Comparison of ENCODE assay signal across 1 cellular context in the genomic region with DNA sequence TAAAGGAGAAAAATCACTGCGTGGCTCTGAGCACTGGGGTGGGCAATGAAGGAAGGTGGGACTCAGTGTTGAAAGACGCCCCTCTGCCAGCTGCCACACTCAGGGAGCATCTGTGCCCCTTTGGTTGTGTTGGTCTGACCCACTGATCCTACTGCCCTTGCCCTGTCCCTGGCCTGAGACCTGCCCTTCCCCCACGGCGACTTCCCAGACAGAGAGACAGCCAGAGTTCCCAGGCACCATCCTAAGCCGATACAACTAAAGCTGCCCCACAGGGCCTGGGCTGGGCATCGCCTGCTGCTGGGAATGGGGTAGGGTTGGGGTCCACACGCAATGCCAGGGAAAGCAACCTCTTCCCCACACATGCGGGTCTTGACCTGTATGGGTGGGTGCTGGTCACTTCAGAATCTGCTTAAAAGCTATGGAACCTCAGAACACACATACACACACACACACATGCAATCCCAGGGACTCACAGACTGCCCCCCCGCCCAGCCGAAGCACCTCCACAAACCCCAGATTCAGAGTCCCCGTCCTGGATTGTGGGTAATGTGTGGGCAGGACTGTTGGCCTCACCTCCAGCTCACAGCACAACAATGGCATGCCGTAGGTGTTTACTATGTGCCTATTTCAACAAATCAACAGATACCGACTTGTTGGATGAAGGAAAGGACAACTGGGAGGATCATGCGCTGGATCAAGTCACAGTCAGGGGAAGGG.
A peak's percentile ranks its signal among the peaks of the same experiment; 100 is the strongest.
TF ChIP-seq lines count a peak whose summit lies in the region.

No MANE protein-coding gene starts in this region.

TF ChIP-seq in HepG2, 621 proteins besides CTCF, POLR2A, EP300 and RAD21 (continued from another document and continues in another):
- TF ChIP-seq, protein P1, sequence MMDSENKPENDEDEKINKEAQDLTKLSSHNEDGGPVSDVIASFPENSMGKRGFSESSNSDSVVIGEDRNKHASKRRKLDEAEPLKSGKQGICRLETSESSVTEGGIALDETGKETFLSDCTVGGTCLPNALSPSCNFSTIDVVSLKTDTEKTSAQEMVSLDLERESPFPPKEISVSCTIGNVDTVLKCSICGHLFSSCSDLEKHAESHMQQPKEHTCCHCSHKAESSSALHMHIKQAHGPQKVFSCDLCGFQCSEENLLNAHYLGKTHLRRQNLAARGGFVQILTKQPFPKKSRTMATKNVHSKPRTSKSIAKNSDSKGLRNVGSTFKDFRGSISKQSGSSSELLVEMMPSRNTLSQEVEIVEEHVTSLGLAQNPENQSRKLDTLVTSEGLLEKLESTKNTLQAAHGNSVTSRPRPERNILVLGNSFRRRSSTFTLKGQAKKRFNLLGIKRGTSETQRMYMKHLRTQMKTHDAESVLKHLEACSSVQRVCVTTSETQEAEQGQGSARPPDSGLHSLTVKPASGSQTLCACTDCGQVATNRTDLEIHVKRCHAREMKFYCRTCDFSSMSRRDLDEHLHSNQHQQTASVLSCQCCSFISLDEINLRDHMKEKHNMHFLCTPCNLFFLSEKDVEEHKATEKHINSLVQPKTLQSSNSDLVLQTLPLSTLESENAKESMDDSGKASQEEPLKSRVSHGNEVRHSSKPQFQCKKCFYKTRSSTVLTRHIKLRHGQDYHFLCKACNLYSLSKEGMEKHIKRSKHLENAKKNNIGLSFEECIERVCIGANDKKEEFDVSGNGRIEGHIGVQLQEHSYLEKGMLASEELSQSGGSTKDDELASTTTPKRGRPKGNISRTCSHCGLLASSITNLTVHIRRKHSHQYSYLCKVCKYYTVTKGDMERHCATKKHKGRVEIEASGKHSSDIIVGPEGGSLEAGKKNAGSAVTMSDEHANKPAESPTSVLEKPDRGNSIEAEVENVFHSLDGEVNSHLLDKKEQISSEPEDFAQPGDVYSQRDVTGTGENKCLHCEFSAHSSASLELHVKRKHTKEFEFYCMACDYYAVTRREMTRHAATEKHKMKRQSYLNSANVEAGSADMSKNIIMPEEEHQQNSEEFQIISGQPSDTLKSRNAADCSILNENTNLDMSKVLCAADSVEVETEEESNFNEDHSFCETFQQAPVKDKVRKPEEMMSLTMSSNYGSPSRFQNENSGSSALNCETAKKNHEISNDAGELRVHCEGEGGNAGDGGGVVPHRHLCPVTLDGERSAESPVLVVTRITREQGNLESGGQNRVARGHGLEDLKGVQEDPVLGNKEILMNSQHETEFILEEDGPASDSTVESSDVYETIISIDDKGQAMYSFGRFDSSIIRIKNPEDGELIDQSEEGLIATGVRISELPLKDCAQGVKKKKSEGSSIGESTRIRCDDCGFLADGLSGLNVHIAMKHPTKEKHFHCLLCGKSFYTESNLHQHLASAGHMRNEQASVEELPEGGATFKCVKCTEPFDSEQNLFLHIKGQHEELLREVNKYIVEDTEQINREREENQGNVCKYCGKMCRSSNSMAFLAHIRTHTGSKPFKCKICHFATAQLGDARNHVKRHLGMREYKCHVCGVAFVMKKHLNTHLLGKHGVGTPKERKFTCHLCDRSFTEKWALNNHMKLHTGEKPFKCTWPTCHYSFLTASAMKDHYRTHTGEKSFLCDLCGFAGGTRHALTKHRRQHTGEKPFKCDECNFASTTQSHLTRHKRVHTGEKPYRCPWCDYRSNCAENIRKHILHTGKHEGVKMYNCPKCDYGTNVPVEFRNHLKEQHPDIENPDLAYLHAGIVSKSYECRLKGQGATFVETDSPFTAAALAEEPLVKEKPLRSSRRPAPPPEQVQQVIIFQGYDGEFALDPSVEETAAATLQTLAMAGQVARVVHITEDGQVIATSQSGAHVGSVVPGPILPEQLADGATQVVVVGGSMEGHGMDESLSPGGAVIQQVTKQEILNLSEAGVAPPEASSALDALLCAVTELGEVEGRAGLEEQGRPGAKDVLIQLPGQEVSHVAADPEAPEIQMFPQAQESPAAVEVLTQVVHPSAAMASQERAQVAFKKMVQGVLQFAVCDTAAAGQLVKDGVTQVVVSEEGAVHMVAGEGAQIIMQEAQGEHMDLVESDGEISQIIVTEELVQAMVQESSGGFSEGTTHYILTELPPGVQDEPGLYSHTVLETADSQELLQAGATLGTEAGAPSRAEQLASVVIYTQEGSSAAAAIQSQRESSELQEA (CRISPR knock-in tag; IDR thresholded peaks at IDR 0.05; ENCODE audit: not compliant biosample characterization): peak; percentile 8
- TF ChIP-seq NR2F1 (CRISPR knock-in tag; IDR thresholded peaks at IDR 0.05) (no peak), SOX5 (CRISPR knock-in tag; IDR thresholded peaks at IDR 0.05; ENCODE audit: borderline replicate concordance) (peak; percentile 48; the same call in 1 of the 2 replicates), ZMAT5 (CRISPR knock-in tag; IDR thresholded peaks at IDR 0.05; ENCODE audit: borderline replicate concordance, low read depth) (no peak), ZBTB7B (CRISPR knock-in tag; IDR thresholded peaks at IDR 0.05) (no peak), SOX13 (IDR thresholded peaks at IDR 0.05) (no peak), SOX13 (CRISPR knock-in tag; conservative IDR thresholded peaks at IDR 0.05 in 1 of 2, IDR thresholded peaks at IDR 0.05 in 1 of 2) (0 out of 4 replicates have a peak, but pooled peaks of 1 of the 2 experiments have one; percentile 26), ZKSCAN8 (CRISPR knock-in tag; IDR thresholded peaks at IDR 0.05; ENCODE audit: borderline replicate concordance) (peak; percentile 97), HMGA1 (CRISPR knock-in tag; conservative IDR thresholded peaks at IDR 0.05) (no peak), ZNF616 (CRISPR knock-in tag; IDR thresholded peaks at IDR 0.05; ENCODE audit: low read depth) (no peak), FOXP1 (IDR thresholded peaks at IDR 0.05) (peak; percentile 75; the same call in 1 of the 2 replicates), FOXP1 (CRISPR knock-in tag; IDR thresholded peaks at IDR 0.05) (peak; percentile 71), MAFK (conservative IDR thresholded peaks at IDR 0.05 in 1 of 2, IDR thresholded peaks at IDR 0.05 in 1 of 2; ENCODE audit: low read length in 2 of 2) (no peak), AHR (CRISPR knock-in tag; IDR thresholded peaks at IDR 0.05) (no peak), SNAPC4 (CRISPR knock-in tag; IDR thresholded peaks at IDR 0.05) (no peak), ZNF569 (CRISPR knock-in tag; IDR thresholded peaks at IDR 0.05; ENCODE audit: borderline replicate concordance) (no peak), MAZ (IDR thresholded peaks at IDR 0.05; ENCODE audit: borderline replicate concordance, low read depth, low read length) (no peak), MAZ (CRISPR knock-in tag; IDR thresholded peaks at IDR 0.05; ENCODE audit: low read depth) (no peak), HOXA3 (CRISPR knock-in tag; IDR thresholded peaks at IDR 0.05) (no peak), ZNF652 (CRISPR knock-in tag; IDR thresholded peaks at IDR 0.05; ENCODE audit: borderline replicate concordance, low read depth) (no peak), ZNF281 (CRISPR knock-in tag; IDR thresholded peaks at IDR 0.05; ENCODE audit: borderline replicate concordance) (0 out of 2 replicates have a peak, but pooled peaks have one; percentile 18), ZNF34 (CRISPR knock-in tag; IDR thresholded peaks at IDR 0.05; ENCODE audit: borderline replicate concordance) (no peak), MIER3 (CRISPR knock-in tag; IDR thresholded peaks at IDR 0.05; ENCODE audit: borderline replicate concordance) (no peak), REPIN1 (CRISPR knock-in tag; IDR thresholded peaks at IDR 0.05; ENCODE audit: borderline replicate concordance, low read depth) (no peak), ZNF567 (CRISPR knock-in tag; IDR thresholded peaks at IDR 0.05; ENCODE audit: borderline replicate concordance) (no peak), PRPF4 (IDR thresholded peaks at IDR 0.05; ENCODE audit: low read depth, low read length, poor library complexity, severe bottlenecking) (no peak), NR2F6 (IDR thresholded peaks at IDR 0.05) (no peak), NR2F6 (CRISPR knock-in tag; IDR thresholded peaks at IDR 0.05) (no peak), ZSCAN12 (CRISPR knock-in tag; IDR thresholded peaks at IDR 0.05) (no peak), POLR2G (IDR thresholded peaks at IDR 0.05; ENCODE audit: low read depth, low read length) (no peak), DNMT3B (CRISPR knock-in tag; conservative IDR thresholded peaks at IDR 0.05) (no peak), SNAPC2 (CRISPR knock-in tag; IDR thresholded peaks at IDR 0.05) (no peak), SYNCRIP (IDR thresholded peaks at IDR 0.05; ENCODE audit: insufficient read depth, low read depth, low read length) (no peak), NONO (IDR thresholded peaks at IDR 0.05) (no peak), NONO (CRISPR knock-in tag; conservative IDR thresholded peaks at IDR 0.05) (no peak)
- TF ChIP-seq, protein P2, sequence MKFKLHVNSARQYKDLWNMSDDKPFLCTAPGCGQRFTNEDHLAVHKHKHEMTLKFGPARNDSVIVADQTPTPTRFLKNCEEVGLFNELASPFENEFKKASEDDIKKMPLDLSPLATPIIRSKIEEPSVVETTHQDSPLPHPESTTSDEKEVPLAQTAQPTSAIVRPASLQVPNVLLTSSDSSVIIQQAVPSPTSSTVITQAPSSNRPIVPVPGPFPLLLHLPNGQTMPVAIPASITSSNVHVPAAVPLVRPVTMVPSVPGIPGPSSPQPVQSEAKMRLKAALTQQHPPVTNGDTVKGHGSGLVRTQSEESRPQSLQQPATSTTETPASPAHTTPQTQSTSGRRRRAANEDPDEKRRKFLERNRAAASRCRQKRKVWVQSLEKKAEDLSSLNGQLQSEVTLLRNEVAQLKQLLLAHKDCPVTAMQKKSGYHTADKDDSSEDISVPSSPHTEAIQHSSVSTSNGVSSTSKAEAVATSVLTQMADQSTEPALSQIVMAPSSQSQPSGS (CRISPR knock-in tag; IDR thresholded peaks at IDR 0.05): no peak
- TF ChIP-seq, protein P3, sequence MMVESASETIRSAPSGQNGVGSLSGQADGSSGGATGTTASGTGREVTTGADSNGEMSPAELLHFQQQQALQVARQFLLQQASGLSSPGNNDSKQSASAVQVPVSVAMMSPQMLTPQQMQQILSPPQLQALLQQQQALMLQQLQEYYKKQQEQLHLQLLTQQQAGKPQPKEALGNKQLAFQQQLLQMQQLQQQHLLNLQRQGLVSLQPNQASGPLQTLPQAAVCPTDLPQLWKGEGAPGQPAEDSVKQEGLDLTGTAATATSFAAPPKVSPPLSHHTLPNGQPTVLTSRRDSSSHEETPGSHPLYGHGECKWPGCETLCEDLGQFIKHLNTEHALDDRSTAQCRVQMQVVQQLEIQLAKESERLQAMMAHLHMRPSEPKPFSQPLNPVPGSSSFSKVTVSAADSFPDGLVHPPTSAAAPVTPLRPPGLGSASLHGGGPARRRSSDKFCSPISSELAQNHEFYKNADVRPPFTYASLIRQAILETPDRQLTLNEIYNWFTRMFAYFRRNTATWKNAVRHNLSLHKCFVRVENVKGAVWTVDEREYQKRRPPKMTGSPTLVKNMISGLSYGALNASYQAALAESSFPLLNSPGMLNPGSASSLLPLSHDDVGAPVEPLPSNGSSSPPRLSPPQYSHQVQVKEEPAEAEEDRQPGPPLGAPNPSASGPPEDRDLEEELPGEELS (CRISPR knock-in tag; IDR thresholded peaks at IDR 0.05): peak; percentile 50; the same call in 1 of the 2 replicates
- TF ChIP-seq, protein P4, sequence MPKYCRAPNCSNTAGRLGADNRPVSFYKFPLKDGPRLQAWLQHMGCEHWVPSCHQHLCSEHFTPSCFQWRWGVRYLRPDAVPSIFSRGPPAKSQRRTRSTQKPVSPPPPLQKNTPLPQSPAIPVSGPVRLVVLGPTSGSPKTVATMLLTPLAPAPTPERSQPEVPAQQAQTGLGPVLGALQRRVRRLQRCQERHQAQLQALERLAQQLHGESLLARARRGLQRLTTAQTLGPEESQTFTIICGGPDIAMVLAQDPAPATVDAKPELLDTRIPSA (CRISPR knock-in tag; IDR thresholded peaks at IDR 0.05; ENCODE audit: borderline replicate concordance): no peak
